8 cellular contexts compared by ENCODE assay signal in genomic region chr1:182147136-182147815, GRCh38.
DNase-seq lines count a peak whose midpoint lies in the region; ATAC-seq and TF ChIP-seq lines count a peak whose summit lies in the region.
"Had no signal": no experiment of that assay in that cellular context is flagged by ENCODE, and none has a peak within 500 bp of the region (broad histone marks: within the 10 kb centered on the region; RNA-seq: fewer than 3 reads in every experiment).

No MANE protein-coding gene starts in this region.

- H3K4me3 ChIP-seq in dorsolateral prefrontal cortex: no peak overlapping the region

- H3K27ac ChIP-seq in dorsolateral prefrontal cortex: peak overlapping the region in 27 of 59 donors; percentile 0 to 98 (median 71)

- H3K27ac Mint-ChIP-seq in stimulated activated naive B cell treated with anti-CD40 and anti-IgM and Interleukin-4, amounts not matched to agents 10 μg/mL and 1 μg/mL and 100 μg/mL, for 72 hours: no peak overlapping the region
- no peak overlapping the region for H3K27ac Mint-ChIP-seq in activated T-helper 17 cell treated with anti-CD3 and anti-CD28 coated beads, Interleukin-2, amount 50 U/mL, for 72 hours

- peaks cover 18% of the 10 kb centered on the region in 2 donors for H3K27me3 Mint-ChIP-seq in stimulated activated naive B cell treated with anti-CD40 and anti-IgM and Interleukin-4, amounts not matched to agents 10 μg/mL and 1 μg/mL and 100 μg/mL, for 72 hours
- H3K27me3 Mint-ChIP-seq in activated T-helper 17 cell treated with anti-CD3 and anti-CD28 coated beads, Interleukin-2, amount 50 U/mL, for 72 hours: peaks cover 4% of the 10 kb centered on the region

- TF ChIP-seq CTCF in dorsolateral prefrontal cortex (IDR thresholded peaks at IDR 0.05 in 54 of 56, conservative IDR thresholded peaks at IDR 0.05 in 2 of 56; ENCODE audit: low read depth in 1 of 56, partially characterized antibody in 56 of 56): no peak

- intact Hi-C loops in dorsolateral prefrontal cortex (cut with DNase I): no loop called here

- H3K36me3 Mint-ChIP-seq in stimulated activated naive B cell treated with anti-CD40 and anti-IgM and Interleukin-4, amounts not matched to agents 10 μg/mL and 1 μg/mL and 100 μg/mL, for 72 hours: no peaks in the 10 kb centered on the region
- H3K36me3 Mint-ChIP-seq in activated T-helper 17 cell treated with anti-CD3 and anti-CD28 coated beads, Interleukin-2, amount 50 U/mL, for 72 hours (ENCODE audit: low read depth): no peaks in the 10 kb centered on the region

- peak; percentile 75 for DNase-seq in RPMI8226
- DNase-seq in stimulated activated naive B cell treated with anti-CD40 and anti-IgM and Interleukin-4, amounts not matched to agents 10 μg/mL and 1 μg/mL and 100 μg/mL, for 72 hours: no peak
- no peak for DNase-seq in T-helper 2 cell
- no peak for DNase-seq in dorsolateral prefrontal cortex

- peak; percentile 87 for ATAC-seq in GM19324 (IDR thresholded peaks at IDR 0.05; ENCODE audit: low FRiP score, unreplicated experiment)
- ATAC-seq in HG02943 (IDR thresholded peaks at IDR 0.05; ENCODE audit: low read depth, unreplicated experiment): peak; percentile 73
- ATAC-seq in stimulated activated naive B cell treated with anti-CD40 and anti-IgM and Interleukin-4, amounts not matched to agents 10 μg/mL and 1 μg/mL and 100 μg/mL, for 72 hours (replicated peaks): peak; percentile 73 to 77
- no peak for ATAC-seq in activated T-helper 17 cell treated with anti-CD3 and anti-CD28 coated beads, Interleukin-2, amount 50 U/mL, for 72 hours (replicated peaks)
- ATAC-seq: HCT116 had no signal

- H3K4me3 Mint-ChIP-seq in stimulated activated naive B cell treated with anti-CD40 and anti-IgM and Interleukin-4, amounts not matched to agents 10 μg/mL and 1 μg/mL and 100 μg/mL, for 72 hours: no peak overlapping the region
- no peak overlapping the region for H3K4me3 Mint-ChIP-seq in activated T-helper 17 cell treated with anti-CD3 and anti-CD28 coated beads, Interleukin-2, amount 50 U/mL, for 72 hours

- no peaks in the 10 kb centered on the region for H3K27me3 ChIP-seq in dorsolateral prefrontal cortex

- no peaks in the 10 kb centered on the region for H3K9me3 Mint-ChIP-seq in stimulated activated naive B cell treated with anti-CD40 and anti-IgM and Interleukin-4, amounts not matched to agents 10 μg/mL and 1 μg/mL and 100 μg/mL, for 72 hours
- no peaks in the 10 kb centered on the region for H3K9me3 Mint-ChIP-seq in activated T-helper 17 cell treated with anti-CD3 and anti-CD28 coated beads, Interleukin-2, amount 50 U/mL, for 72 hours

- peaks cover 10 to 13% of the 10 kb centered on the region in 2 donors for H3K4me1 Mint-ChIP-seq in stimulated activated naive B cell treated with anti-CD40 and anti-IgM and Interleukin-4, amounts not matched to agents 10 μg/mL and 1 μg/mL and 100 μg/mL, for 72 hours
- peaks cover 11% of the 10 kb centered on the region for H3K4me1 Mint-ChIP-seq in activated T-helper 17 cell treated with anti-CD3 and anti-CD28 coated beads, Interleukin-2, amount 50 U/mL, for 72 hours
